ENCODE assay signal across 1 cellular context in genomic region chr6:27893836-27894807, GRCh38.
TF ChIP-seq lines count a peak whose summit lies in the region.

No MANE protein-coding gene starts in this region.

TF ChIP-seq in K562, 482 proteins besides CTCF, POLR2A, EP300 and RAD21 (continued from another document and continues in another):
- peak; percentile 73; the same call in 1 of the 2 replicates for TF ChIP-seq NKRF (IDR thresholded peaks at IDR 0.05; ENCODE audit: borderline replicate concordance)
- peak; percentile 48 for TF ChIP-seq HDAC3 (IDR thresholded peaks at IDR 0.05; ENCODE audit: borderline replicate concordance, partially characterized antibody)
- TF ChIP-seq ZNF584 (CRISPR knock-in tag; IDR thresholded peaks at IDR 0.05; ENCODE audit: low read depth): 0 out of 2 replicates have a peak, but pooled peaks have one; percentile 31
- peak in 1 of 2 experiments; percentile 57; a peak in 1 of 4 replicates for TF ChIP-seq TRIM24 (IDR thresholded peaks at IDR 0.05)
- TF ChIP-seq ZSCAN32 (CRISPR knock-in tag; IDR thresholded peaks at IDR 0.05): no peak
- peak; percentile 19 for TF ChIP-seq FIP1L1 (IDR thresholded peaks at IDR 0.05; ENCODE audit: low read depth, low read length, poor library complexity, severe bottlenecking)
- peak; percentile 79 for TF ChIP-seq SP1 (CRISPR knock-in tag; IDR thresholded peaks at IDR 0.05)
- TF ChIP-seq SMAD1 (IDR thresholded peaks at IDR 0.05; ENCODE audit: low read depth, low read length, partially characterized antibody): peak; percentile 59
- TF ChIP-seq FOXP1 (CRISPR knock-in tag; IDR thresholded peaks at IDR 0.05): no peak
- no peak for TF ChIP-seq NFATC3 (IDR thresholded peaks at IDR 0.05)
- no peak for TF ChIP-seq ZNF436 (CRISPR knock-in tag; IDR thresholded peaks at IDR 0.05)
- TF ChIP-seq CXXC5 (CRISPR knock-in tag; IDR thresholded peaks at IDR 0.05): peak; percentile 89
- TF ChIP-seq POLR2B (IDR thresholded peaks at IDR 0.05; ENCODE audit: low read depth, partially characterized antibody): peak; percentile 41
- TF ChIP-seq HDAC8 (tag; IDR thresholded peaks at IDR 0.05): 0 out of 2 replicates have a peak, but pooled peaks have one; percentile 14
- peak; percentile 74; the same call in 1 of the 2 replicates for TF ChIP-seq SMAD3 (CRISPR knock-in tag; conservative IDR thresholded peaks at IDR 0.05)
- TF ChIP-seq ATF7 (IDR thresholded peaks at IDR 0.05): peak; percentile 52
- TF ChIP-seq ATF4 (CRISPR knock-in tag; IDR thresholded peaks at IDR 0.05): 0 out of 2 replicates have a peak, but pooled peaks have one; percentile 11
- 0 out of 2 replicates have a peak, but pooled peaks have one; percentile 22 for TF ChIP-seq JUN (IDR thresholded peaks at IDR 0.05; ENCODE audit: borderline replicate concordance, low read depth, low read length)
- no peak for TF ChIP-seq JUN (CRISPR knock-in tag; IDR thresholded peaks at IDR 0.05; ENCODE audit: borderline replicate concordance)
- no peak for TF ChIP-seq STAG1 (CRISPR knock-in tag; IDR thresholded peaks at IDR 0.05; ENCODE audit: borderline replicate concordance)
- peak; percentile 38 for TF ChIP-seq XRCC5 (IDR thresholded peaks at IDR 0.05; ENCODE audit: low read depth, low read length)
- no peak for TF ChIP-seq NELFE (IDR thresholded peaks at IDR 0.05; ENCODE audit: insufficient read depth, insufficient read length)
- TF ChIP-seq ZBTB5 (IDR thresholded peaks at IDR 0.05): peak; percentile 55; the same call in 1 of the 2 replicates
- no peak for TF ChIP-seq ZNF140 (CRISPR knock-in tag; IDR thresholded peaks at IDR 0.05)
- 0 out of 2 replicates have a peak, but pooled peaks have one; percentile 32 for TF ChIP-seq ZNF354B (CRISPR knock-in tag; IDR thresholded peaks at IDR 0.05)
- TF ChIP-seq ZNF224 (CRISPR knock-in tag; IDR thresholded peaks at IDR 0.05): no peak; the same call in 1 of the 2 replicates
- TF ChIP-seq MBD1 (CRISPR knock-in tag; IDR thresholded peaks at IDR 0.05): no peak
- TF ChIP-seq ZNF212 (CRISPR knock-in tag; IDR thresholded peaks at IDR 0.05): no peak; the same call in 1 of the 2 replicates
- TF ChIP-seq XRCC4 (IDR thresholded peaks at IDR 0.05; ENCODE audit: extremely low read depth, insufficient read depth, insufficient read length): no peak
- peak; percentile 92 for TF ChIP-seq FOS (IDR thresholded peaks at IDR 0.05; ENCODE audit: extremely low read depth, insufficient read length)
- peak; percentile 43 to 59; a peak in 3 of 4 replicates for TF ChIP-seq FOXK2 (conservative IDR thresholded peaks at IDR 0.05 in 1 of 2, IDR thresholded peaks at IDR 0.05 in 1 of 2; ENCODE audit: low read depth in 2 of 2)
- TF ChIP-seq FOXM1 (IDR thresholded peaks at IDR 0.05; ENCODE audit: low read depth): peak; percentile 100
- peak; percentile 88 for TF ChIP-seq FOXM1 (CRISPR knock-in tag; IDR thresholded peaks at IDR 0.05; ENCODE audit: low read depth)
- TF ChIP-seq BRD4 (IDR thresholded peaks at IDR 0.05): no peak; the same call in 1 of the 2 replicates
- peak; percentile 100 for TF ChIP-seq E2F1 (CRISPR knock-in tag; IDR thresholded peaks at IDR 0.05)
- TF ChIP-seq CHD4 (IDR thresholded peaks at IDR 0.05; ENCODE audit: insufficient read depth, insufficient replicate concordance, low read depth, low read length, poor library complexity, severe bottlenecking): no peak
- TF ChIP-seq NONO (IDR thresholded peaks at IDR 0.05; ENCODE audit: low read depth in 2 of 2, low read length in 1 of 2): no peak
- peak; percentile 82; the same call in 1 of the 2 replicates for TF ChIP-seq ZC3H4 (CRISPR knock-in tag; IDR thresholded peaks at IDR 0.05; ENCODE audit: borderline replicate concordance)
- TF ChIP-seq ZBTB17 (CRISPR knock-in tag; IDR thresholded peaks at IDR 0.05): no peak
- 0 out of 2 replicates have a peak, but pooled peaks have one; percentile 39 for TF ChIP-seq ZNF121 (CRISPR knock-in tag; conservative IDR thresholded peaks at IDR 0.05)
- TF ChIP-seq TSC22D4 (tag; IDR thresholded peaks at IDR 0.05): no peak
- no peak for TF ChIP-seq XRCC3 (IDR thresholded peaks at IDR 0.05)
- 0 out of 2 replicates have a peak, but pooled peaks have one; percentile 19 for TF ChIP-seq MEF2A (IDR thresholded peaks at IDR 0.05; ENCODE audit: control insufficient read depth, low read depth, low read length)
- TF ChIP-seq CBX1 (IDR thresholded peaks at IDR 0.05; ENCODE audit: low read depth): no peak; the same call in 1 of the 2 replicates
- TF ChIP-seq RB1 (IDR thresholded peaks at IDR 0.05; ENCODE audit: low read depth): peak; percentile 90
- no peak for TF ChIP-seq ETV6 (IDR thresholded peaks at IDR 0.05; ENCODE audit: borderline replicate concordance in 1 of 2, low read depth in 2 of 2, low read length in 1 of 2)
- no peak; the same call in 1 of the 2 replicates for TF ChIP-seq ETV6 (CRISPR knock-in tag; IDR thresholded peaks at IDR 0.05; ENCODE audit: borderline replicate concordance)
- no peak for TF ChIP-seq KDM1A (IDR thresholded peaks at IDR 0.05)
- TF ChIP-seq MAZ (CRISPR knock-in tag; conservative IDR thresholded peaks at IDR 0.05 in 1 of 2, IDR thresholded peaks at IDR 0.05 in 1 of 2): peak in 1 of 2 experiments; percentile 50; a peak in 1 of 4 replicates
- peak; percentile 94; the same call in 1 of the 2 replicates for TF ChIP-seq GATAD2B (IDR thresholded peaks at IDR 0.05; ENCODE audit: borderline replicate concordance)
- peak; percentile 50 for TF ChIP-seq NCOR1 (IDR thresholded peaks at IDR 0.05)
- peak; percentile 23 for TF ChIP-seq POU5F1 (IDR thresholded peaks at IDR 0.05; ENCODE audit: borderline replicate concordance, low read depth, low read length, partially characterized antibody)
- TF ChIP-seq ASH1L (IDR thresholded peaks at IDR 0.05; ENCODE audit: borderline replicate concordance, low read depth, partially characterized antibody): peak; percentile 76
- TF ChIP-seq SIN3A (IDR thresholded peaks at IDR 0.05; ENCODE audit: borderline replicate concordance in 2 of 2, control insufficient read depth in 1 of 2, low read depth in 2 of 2, low read length in 2 of 2): peak; percentile 65 to 67; a peak in 2 of 4 replicates
- peak; percentile 79 to 94 for TF ChIP-seq MLLT1 (IDR thresholded peaks at IDR 0.05)
- peak; percentile 35 for TF ChIP-seq RBFOX2 (IDR thresholded peaks at IDR 0.05; ENCODE audit: low read depth, low read length)
- 0 out of 2 replicates have a peak, but pooled peaks have one; percentile 19 for TF ChIP-seq NFXL1 (CRISPR knock-in tag; IDR thresholded peaks at IDR 0.05)
- no peak for TF ChIP-seq PCBP1 (IDR thresholded peaks at IDR 0.05; ENCODE audit: low read depth, low read length, poor library complexity, severe bottlenecking)
- TF ChIP-seq RBM34 (IDR thresholded peaks at IDR 0.05; ENCODE audit: borderline replicate concordance, insufficient read depth, low read length): no peak
- TF ChIP-seq VEZF1 (CRISPR knock-in tag; IDR thresholded peaks at IDR 0.05): no peak
- no peak for TF ChIP-seq ZKSCAN3 (CRISPR knock-in tag; IDR thresholded peaks at IDR 0.05)
- no peak for TF ChIP-seq ZNF41 (CRISPR knock-in tag; conservative IDR thresholded peaks at IDR 0.05)
- TF ChIP-seq LEF1 (IDR thresholded peaks at IDR 0.05): peak; percentile 23; the same call in 1 of the 2 replicates
- TF ChIP-seq ZNF3 (CRISPR knock-in tag; IDR thresholded peaks at IDR 0.05): no peak
- no peak for TF ChIP-seq ZNF398 (CRISPR knock-in tag; IDR thresholded peaks at IDR 0.05)
